ENCODE assay signal across 15 cellular contexts in genomic region chr3:125351814-125352456, GRCh38. TPM values are rescaled to one million over a fixed set of nuclear protein-coding genes. Genes with fewer than 3 reads are reported as not detected.
DNase-seq lines count a peak whose midpoint lies in the region; ATAC-seq, FAIRE-seq and TF ChIP-seq lines count a peak whose summit lies in the region.
"Had no signal": no experiment of that assay in that cellular context is flagged by ENCODE, and none has a peak within 500 bp of the region (broad histone marks: within the 10 kb centered on the region; RNA-seq: fewer than 3 reads in every experiment).

No MANE protein-coding gene starts in this region.

- H3K4me3 ChIP-seq in astrocyte of the spinal cord (ENCODE audit: low read depth, low read length), result no peak overlapping the region
- H3K4me3 ChIP-seq: body of pancreas had no signal

- peaks cover 25% of the 10 kb centered on the region for H3K36me3 Mint-ChIP-seq in HFFc6 (ENCODE audit: low read depth)

- TF ChIP-seq CTCF in D721Med (IDR thresholded peaks at IDR 0.05; ENCODE audit: insufficient read depth, missing control alignments) (no peak), HFFc6 (IDR thresholded peaks at IDR 0.05) (no peak), astrocyte of the spinal cord (IDR thresholded peaks at IDR 0.05; ENCODE audit: low read depth, low read length) (no peak)

- in situ Hi-C loops in astrocyte of the spinal cord (cut with HindIII; ENCODE audit: low sequenced_read_pairs), result no loop called here

- ATAC-seq in left lobe of liver (peak; percentile 52), GM18858 (IDR thresholded peaks at IDR 0.05; ENCODE audit: unreplicated experiment) (no peak), GM21528 (IDR thresholded peaks at IDR 0.05; ENCODE audit: low FRiP score, unreplicated experiment) (no peak)
- ATAC-seq: body of pancreas had no signal

- no peaks in the 10 kb centered on the region; the same call in 1 of the 2 replicates for H3K27me3 Mint-ChIP-seq in HFFc6 (ENCODE audit: insufficient read depth)
- H3K27me3 Mint-ChIP-seq: CD4-positive, CD25-positive, alpha-beta regulatory T cell had no signal

- DNase-seq in D721Med (ENCODE audit: insufficient read length, low spot score), result no peak
- peak; percentile 20 for DNase-seq in HFFc6
- peak; percentile 54 for DNase-seq in astrocyte of the spinal cord (ENCODE audit: low read depth, low spot score)
- DNase-seq in left lobe of liver (ENCODE audit: low spot score), result no peak
- no peak for DNase-seq in 8988T
- DNase-seq in stimulated activated CD4-positive, alpha-beta T cell treated with anti-CD3 and anti-CD28 coated beads, Interleukin-2, amount 100 ng/mL, for 48 hours, result no peak
- DNase-seq: activated CD8-positive, alpha-beta memory T cell treated with anti-CD3 and anti-CD28 coated beads, Interleukin-2, amount 50 U/mL, for 4 hours; body of pancreas; islet precursor cell; NCI-H1436 treated with DMSO at 0.1 percent for 48 hours; stimulated activated CD4-positive, alpha-beta T cell treated with anti-CD3 and anti-CD28 coated beads, Interleukin-12 subunit alpha, Interleukin-12 subunit beta, amount 100 ng/mL, for 4 hours had no signal

- peak overlapping the region; percentile 40 for H3K4me3 Mint-ChIP-seq in HFFc6
- H3K4me3 Mint-ChIP-seq: CD4-positive, CD25-positive, alpha-beta regulatory T cell; neural crest cell had no signal

- peaks cover 68% of the 10 kb centered on the region for H3K4me1 Mint-ChIP-seq in HFFc6 (ENCODE audit: low read depth)

- peak; percentile 60 for FAIRE-seq in D721Med (lab: Jason Lieb, UNC)

- H3K27ac Mint-ChIP-seq in HFFc6, result peak overlapping the region; percentile 77

- H3K9me3 Mint-ChIP-seq in HFFc6, result no peaks in the 10 kb centered on the region

RNA-seq across cellular contexts. Expression of gene ZNF148, which starts 23.2 kb away (rescaled TPM):
- total RNA-seq in HFFc6 (2021; fragmentation: NEBNext Ultra II Directional; extraction: Animal tissue kit (Norgen Biotek cat#: 25700)), result 10 to 100 TPM; 41.4 to 51.4 (median 47.5) TPM
- total RNA-seq in left lobe of liver, result 17.7 TPM

Comparison
In these comparisons a context has a peak if more than half of its experiments do, and no peak if none do; other contexts are left out.
1. DNase-seq: peak in HFFc6 (single experiment) and astrocyte of the spinal cord (single experiment); none in D721Med (single experiment), left lobe of liver (single experiment), 8988T (single experiment) and stimulated activated CD4-positive, alpha-beta T cell treated with anti-CD3 and anti-CD28 coated beads, Interleukin-2, amount 100 ng/mL, for 48 hours (0 of 2).